8 cellular contexts compared by ENCODE assay signal in the genomic region with DNA sequence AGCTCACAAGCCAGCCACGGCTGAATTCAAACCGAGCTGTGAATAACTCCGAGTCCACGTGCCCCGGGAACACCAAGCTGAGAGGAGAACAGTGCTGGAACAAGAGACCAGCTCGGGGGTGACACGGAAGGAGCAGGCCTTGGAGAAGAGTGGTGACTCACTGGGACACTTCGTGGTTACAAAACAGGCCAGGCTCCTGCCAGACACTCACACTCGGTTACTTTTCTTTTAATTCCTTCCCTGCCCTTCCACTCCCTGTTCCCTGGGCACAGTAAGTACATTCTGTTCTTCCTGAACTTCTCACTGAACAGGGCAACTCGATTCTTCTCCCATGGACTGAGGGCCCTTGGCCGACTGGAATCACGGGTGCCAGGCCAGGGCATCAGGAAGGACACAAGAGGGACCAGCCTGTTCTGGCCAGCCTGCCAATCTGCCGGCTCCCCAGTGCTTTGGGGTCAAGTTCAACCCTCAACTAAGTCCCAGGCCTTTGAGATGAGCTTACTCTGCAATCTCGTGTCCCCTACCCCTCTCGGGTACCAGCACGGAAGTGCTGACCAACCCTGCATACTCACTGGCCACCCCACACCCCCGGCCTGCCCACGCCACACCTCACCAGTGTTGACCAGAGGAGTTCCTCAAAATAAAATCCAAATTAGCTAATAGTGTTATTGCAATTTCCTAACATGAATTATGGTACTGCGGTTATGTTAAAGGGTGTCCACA.
DNase-seq lines count a peak whose midpoint lies in the region; ATAC-seq, FAIRE-seq and TF ChIP-seq lines count a peak whose summit lies in the region.

No MANE protein-coding gene starts in this region.

- 82 to 91% methylated on average over 19 of the region's 19 CpGs for WGBS in pancreas, 2 donors

- H3K36me3 ChIP-seq in SJSA1 (no peaks in the 10 kb centered on the region), pancreas (no peaks in the 10 kb centered on the region)

- peak; percentile 38 to 91 (median 80) for ATAC-seq in pancreas
- no peak for ATAC-seq in HG03432 (IDR thresholded peaks at IDR 0.05; ENCODE audit: unreplicated experiment)

- intact Hi-C loops in pancreas (cut with DNase I), result no loop called here

- DNase-seq in CD1c-positive myeloid dendritic cell (ENCODE audit: extremely low spot score) (peak; percentile 91), SJSA1 (ENCODE audit: low read depth in 1 of 2, low spot score in 2 of 2) (peak; percentile 50 to 68), globus pallidus (ENCODE audit: low spot score) (peak; percentile 70), pancreas (peak in 1 of 6 donors; percentile 44)
- no peak for DNase-seq in activated CD4-positive, alpha-beta T cell treated with anti-CD3 and anti-CD28 coated beads, Interleukin-2, amount 50 U/mL, for 1 hour
- no peak for DNase-seq in activated naive CD4-positive, alpha-beta T cell treated with anti-CD3 and anti-CD28 coated beads, Interleukin-2, amount 50 U/mL, for 16 hours
- DNase-seq in stimulated activated CD4-positive, alpha-beta T cell treated with anti-CD3 and anti-CD28 coated beads, Interleukin-4, amount 100 ng/mL, for 24 hours, result no peak

- H3K27ac ChIP-seq in SJSA1, result peak overlapping the region; percentile 60
- peak overlapping the region in 2 of 4 donors; percentile 23 to 44 for H3K27ac ChIP-seq in pancreas

- H3K9me3 ChIP-seq in SJSA1 (replicated peaks) (no peaks in the 10 kb centered on the region), pancreas (no peaks in the 10 kb centered on the region)

- H3K4me1 ChIP-seq in SJSA1 (replicated peaks), result peaks cover 9% of the 10 kb centered on the region
- no peaks in the 10 kb centered on the region for H3K4me1 ChIP-seq in pancreas

- H3K4me3 ChIP-seq in SJSA1, result no peak overlapping the region
- H3K4me3 ChIP-seq in pancreas, result no peak overlapping the region

- H3K27me3 ChIP-seq in SJSA1 (replicated peaks), result no peaks in the 10 kb centered on the region
- H3K27me3 ChIP-seq in pancreas, result no peaks in the 10 kb centered on the region

- no peak for TF ChIP-seq CTCF in pancreas (IDR thresholded peaks at IDR 0.05)

- FAIRE-seq in pancreas (lab: Jason Lieb, UNC), result no peak

Comparison
In these comparisons a context has a peak if more than half of its experiments do, and no peak if none do; other contexts are left out.
1. DNase-seq: peak in CD1c-positive myeloid dendritic cell (single experiment), SJSA1 (2 of 2) and globus pallidus (single experiment); none in activated CD4-positive, alpha-beta T cell treated with anti-CD3 and anti-CD28 coated beads, Interleukin-2, amount 50 U/mL, for 1 hour (single experiment), activated naive CD4-positive, alpha-beta T cell treated with anti-CD3 and anti-CD28 coated beads, Interleukin-2, amount 50 U/mL, for 16 hours (single experiment) and stimulated activated CD4-positive, alpha-beta T cell treated with anti-CD3 and anti-CD28 coated beads, Interleukin-4, amount 100 ng/mL, for 24 hours (single experiment).